Comparison of ENCODE assay signal across 8 cellular contexts in genomic region chr11:45846974-45847907, GRCh38. TPM values are rescaled to one million over a fixed set of nuclear protein-coding genes. Genes with fewer than 3 reads are reported as not detected.
DNase-seq lines count a peak whose midpoint lies in the region; ATAC-seq, FAIRE-seq and TF ChIP-seq lines count a peak whose summit lies in the region.

Gene CRY2, plus strand, starts transcription at chr11:45847475. Its CDS starts 16 bp downstream, at chr11:45847491.

- H3K9me3 ChIP-seq in keratinocyte (ENCODE audit: control insufficient read depth, low read depth, low read length): no peaks in the 10 kb centered on the region

- peaks cover 16% of the 10 kb centered on the region for H3K4me1 ChIP-seq in keratinocyte (ENCODE audit: control insufficient read depth, extremely low read depth, insufficient read depth, low read length)

- peak within 1 kb of the TSS; percentile 91 for H2AFZ ChIP-seq in keratinocyte (ENCODE audit: control insufficient read depth, low read length)

- H3K79me2 ChIP-seq in keratinocyte (ENCODE audit: control insufficient read depth, insufficient read depth, low read length): peaks cover 26% of the 10 kb centered on the region

- peak within 1 kb of the TSS; percentile 95 for H3K9ac ChIP-seq in keratinocyte (ENCODE audit: control insufficient read depth, extremely low read depth, insufficient read depth, low read length)

- dilution Hi-C loops in keratinocyte (cut with MboI; ENCODE audit: extremely low pct_ligation_motif_present, low sequenced_read_pairs): no loop called here

- H3K27me3 ChIP-seq in keratinocyte (ENCODE audit: control insufficient read depth, extremely low read depth, insufficient read depth, low read length): no peaks in the 10 kb centered on the region

- DNase-seq in AG10803 (ENCODE audit: low read depth) (peak; percentile 99), NCI-H460 (ENCODE audit: extremely low read depth, low read depth) (peak; percentile 96), cerebellar nuclear complex (lab: John Stamatoyannopoulos, UW) (peak; percentile 95 to 97), keratinocyte (ENCODE audit: low read depth, low spot score) (peak; percentile 91)
- DNase-seq in activated CD4-positive, CD25-positive, alpha-beta regulatory T cell treated with anti-CD3 and anti-CD28 coated beads, Interleukin-2, amount 50 U/mL, for 72 hours: peak; percentile 99
- peak; percentile 98 to 99 for DNase-seq in stimulated activated CD4-positive, alpha-beta T cell treated with anti-CD3 and anti-CD28 coated beads, Interleukin-15, amount 100 ng/mL, for 1 hour (ENCODE audit: low read depth in 1 of 2, low spot score in 1 of 2)

- ATAC-seq in GM19043 (IDR thresholded peaks at IDR 0.05; ENCODE audit: low read depth, unreplicated experiment) (peak; percentile 88), HG03378 (IDR thresholded peaks at IDR 0.05; ENCODE audit: unreplicated experiment) (peak; percentile 90)

- FAIRE-seq in keratinocyte (lab: Jason Lieb, UNC): peak; percentile 9

- H3K4me3 ChIP-seq in AG10803 (ENCODE audit: low read length) (peak within 1 kb of the TSS; percentile 96), keratinocyte (ENCODE audit: control insufficient read depth in 2 of 3, extremely low read depth in 1 of 3, insufficient read depth in 2 of 3, low read depth in 1 of 3, low read length in 3 of 3) (peak within 1 kb of the TSS; percentile 78 to 98 (median 85))

- no peaks in the 10 kb centered on the region for H3K36me3 ChIP-seq in keratinocyte (ENCODE audit: control insufficient read depth in 2 of 2, extremely low read depth in 1 of 2, insufficient read depth in 2 of 2, low read length in 2 of 2)

- H3K9me1 ChIP-seq in keratinocyte (ENCODE audit: control insufficient read depth, extremely low read depth, insufficient read depth, low read length): no peaks in the 10 kb centered on the region

- TF ChIP-seq CTCF in AG10803 (conservative IDR thresholded peaks at IDR 0.05; ENCODE audit: low read length) (no peak), keratinocyte (optimal IDR thresholded peaks at IDR 0.05 in 1 of 3, IDR thresholded peaks at IDR 0.05 in 1 of 3, conservative IDR thresholded peaks at IDR 0.05 in 1 of 3; ENCODE audit: extremely low read depth in 1 of 3, insufficient read depth in 2 of 3, low read length in 3 of 3) (no peak)

- no peaks in the 10 kb centered on the region for H4K20me1 ChIP-seq in keratinocyte (ENCODE audit: control insufficient read depth, extremely low read depth, insufficient read depth, low read length)

- H3K27ac ChIP-seq in keratinocyte (ENCODE audit: control insufficient read depth, insufficient read depth, low read length): peak within 1 kb of the TSS; percentile 91

- H3K4me2 ChIP-seq in keratinocyte (ENCODE audit: control insufficient read depth, extremely low read depth, insufficient read depth, low read depth, low read length): peak within 1 kb of the TSS; percentile 92

RNA-seq across cellular contexts. Expression of gene CRY2, which starts in this region (rescaled TPM):
- 2.5 and 2.8 TPM in 2 replicates for total RNA-seq in NCI-H460 (2014; rRNA removed; shearing (Covaris generic))
- polyA plus RNA-seq in NCI-H460 (2014; cell fraction: nucleus; rRNA removed): 6.6 and 8.6 TPM in 2 replicates
- polyA plus RNA-seq in keratinocyte: 7.2 to 8.9 TPM (median 7.9 TPM) in 3 replicates
- polyA plus RNA-seq in keratinocyte (2011; ENCODE audit: low read depth): 9.4 TPM
- polyA plus RNA-seq in keratinocyte (2011; cell fraction: cytosol; rRNA removed): 3.9 and 4.9 TPM in 2 replicates
- 20.2 and 24.0 TPM in 2 replicates for polyA plus RNA-seq in keratinocyte (2011; cell fraction: nucleus; rRNA removed)
- 5.7 and 8.1 TPM in 2 replicates for polyA plus RNA-seq in keratinocyte (2012; ENCODE audit: low replicate concordance)
- polyA minus RNA-seq in keratinocyte: 16.9 to 18.6 TPM (median 17.4 TPM) in 3 replicates
- 8.4 TPM for polyA minus RNA-seq in keratinocyte (2011; cell fraction: cytosol; rRNA and poly(A)+ RNA removed)
- 9.6 and 16.1 TPM in 2 replicates for polyA minus RNA-seq in keratinocyte (2011; cell fraction: nucleus; rRNA and poly(A)+ RNA removed)

Comparison
In these comparisons a context has a peak if more than half of its experiments do, and no peak if none do; other contexts are left out.
1. Peak in every context shown above with its lines: DNase-seq, ATAC-seq, H3K4me3 ChIP-seq and H3K27ac ChIP-seq.